22 cellular contexts compared by ENCODE assay signal in genomic region chr16:88885693-88886253, GRCh38. TPM values are rescaled to one million over a fixed set of nuclear protein-coding genes. Genes with fewer than 3 reads are reported as not detected.
DNase-seq lines count a peak whose midpoint lies in the region; ATAC-seq, FAIRE-seq and TF ChIP-seq lines count a peak whose summit lies in the region.
"Had no signal": no experiment of that assay in that cellular context is flagged by ENCODE, and none has a peak within 500 bp of the region (broad histone marks: within the 10 kb centered on the region; RNA-seq: fewer than 3 reads in every experiment).

No MANE protein-coding gene starts in this region.

- H2AFZ ChIP-seq in K562 (ENCODE audit: low read depth, low read length), result no peak overlapping the region

- no peak overlapping the region; a peak in 1 of 4 replicates for H3K9ac ChIP-seq in K562 (ENCODE audit: insufficient read depth in 1 of 2, low read depth in 2 of 2, low read length in 2 of 2)

- 90 to 100% (median 90%) methylated on average over 2 to 27 of the region's 27 CpGs; no CpG with 5 or more reads in 1 of the 4 donors for WGBS in heart left ventricle, 4 donors
- WGBS in K562 (ENCODE audit: insufficient coverage, low coverage, missing lambda C conversion rate), result 96% methylated on average over 15 of the region's 27 CpGs

- H3K4me1 ChIP-seq in heart left ventricle, result peaks cover 0 to 51% (median 28%) of the 10 kb centered on the region in 12 donors
- peaks cover 0 to 81% of the 10 kb centered on the region in 2 experiments; a peak in 3 of 5 replicates for H3K4me1 ChIP-seq in K562 (replicated peaks in 1 of 2; ENCODE audit: control insufficient read depth in 2 of 2, insufficient read depth in 2 of 2, low read length in 2 of 2)
- peaks cover 4% of the 10 kb centered on the region for H3K4me1 ChIP-seq in upper lobe of right lung

- H3K79me2 ChIP-seq in K562 (ENCODE audit: control insufficient read depth, insufficient read depth, low read length), result peaks cover 23% of the 10 kb centered on the region

- intact Hi-C loops in heart left ventricle (cut with DNase I) (loop anchor here in 7 of 10 donors (1.0 to 5.0 kb wide), 8 partner anchors 28 to 55 kb away; partner anchors contain the start of genes TRAPPC2L (in 2 of the 7) and GALNS (in 1 of the 7)), Right ventricle myocardium superior (cut with DNase I) (loop anchor here (10.0 kb wide), 1 partner anchor 49 kb away; no protein-coding TSS in a partner anchor), K562 (cut with micrococcal nuclease) (no loop called here), upper lobe of right lung (cut with DNase I) (no loop called here)

- no peaks in the 10 kb centered on the region for H4K20me1 ChIP-seq in K562 (replicated peaks; ENCODE audit: control insufficient read depth, insufficient read depth, low read length)

- in situ Hi-C loops in K562 (cut with MboI), result no loop called here

- H3K27ac ChIP-seq in heart left ventricle (peak overlapping the region in 10 of 12 donors; percentile 24 to 94 (median 76)), K562 (ENCODE audit: extremely low read depth, low read depth, low read length) (no peak overlapping the region), upper lobe of right lung (peak overlapping the region; percentile 72)
- H3K27ac ChIP-seq: 22Rv1 had no signal

- ATAC-seq in heart left ventricle (no peak), Right ventricle myocardium superior (ENCODE audit: poor library complexity) (no peak), K562 (no peak), omental fat pad (ENCODE audit: low FRiP score) (peak; percentile 10), upper lobe of right lung (no peak), HG03442 (IDR thresholded peaks at IDR 0.05; ENCODE audit: unreplicated experiment) (no peak), HG02970 (IDR thresholded peaks at IDR 0.05; ENCODE audit: low FRiP score, unreplicated experiment) (no peak)
- ATAC-seq: CD8-positive, alpha-beta T cell; Panc1; SK-N-SH treated with all-trans-retinoic acid at 6 μM for 48 hours had no signal

- TF ChIP-seq CTCF in heart left ventricle (IDR thresholded peaks at IDR 0.05), result no peak
- TF ChIP-seq CTCF in K562 (IDR thresholded peaks at IDR 0.05 in 2 of 3, conservative IDR thresholded peaks at IDR 0.05 in 1 of 3; ENCODE audit: insufficient read depth in 2 of 3, low read depth in 1 of 3, low read length in 3 of 3), result no peak
- no peak for TF ChIP-seq CTCF in omental fat pad (IDR thresholded peaks at IDR 0.05)
- TF ChIP-seq CTCF in upper lobe of right lung (IDR thresholded peaks at IDR 0.05), result no peak

- TF ChIP-seq POLR2A in heart left ventricle (IDR thresholded peaks at IDR 0.05) (no peak), K562 (conservative IDR thresholded peaks at IDR 0.05) (no peak)

- CTCF ChIA-PET in K562 (lab: Yijun Ruan, JAX; ENCODE audit: low intra/inter-chr PET ratio), result no interaction called here

- H3K9me1 ChIP-seq in K562 (ENCODE audit: control insufficient read depth, insufficient read depth, low read length), result no peaks in the 10 kb centered on the region

- TF ChIP-seq EP300 in K562 (IDR thresholded peaks at IDR 0.05; ENCODE audit: low read length), result no peak

- no peak overlapping the region for H3K4me3 ChIP-seq in heart left ventricle
- H3K4me3 ChIP-seq in K562, result no peak overlapping the region
- H3K4me3 ChIP-seq in upper lobe of right lung, result no peak overlapping the region

- H3K9me3 ChIP-seq in heart left ventricle (no peaks in the 10 kb centered on the region), K562 (replicated peaks; ENCODE audit: control insufficient read depth, insufficient read depth, low read depth, low read length) (peaks cover 16% of the 10 kb centered on the region), upper lobe of right lung (no peaks in the 10 kb centered on the region)

- POLR2A ChIA-PET in K562 (lab: Yijun Ruan, JAX), result interaction anchor here (0.6 to 1.2 kb wide), 2 partner anchors 17 to 275 kb away, joined by 3 read pairs; no protein-coding TSS in a partner anchor

- no peak for TF ChIP-seq RAD21 in K562 (CRISPR knock-in tag; conservative IDR thresholded peaks at IDR 0.05 in 1 of 2, IDR thresholded peaks at IDR 0.05 in 1 of 2)

- no peak for FAIRE-seq in K562 (lab: Jason Lieb, UNC)
- FAIRE-seq: G401.6, GM18507, H54 had no signal

- H3K36me3 ChIP-seq in heart left ventricle (peaks cover 0 to 54% (median 24%) of the 10 kb centered on the region in 9 donors), K562 (ENCODE audit: control insufficient read depth, insufficient read depth, low read length) (peaks cover 95% of the 10 kb centered on the region), upper lobe of right lung (peaks cover 11% of the 10 kb centered on the region)

- no TSS peak for BruUV-seq in K562 (replicated peaks; lab: Mats Ljungman, UMichigan)

- no peak overlapping the region for H3K4me2 ChIP-seq in K562 (ENCODE audit: insufficient read depth, low read length)

- DNase-seq in heart left ventricle, result no peak
- DNase-seq in Right ventricle myocardium superior, result no peak
- no peak for DNase-seq in K562 (ENCODE audit: extremely low read depth in 1 of 4, low spot score in 3 of 4)
- DNase-seq in omental fat pad (ENCODE audit: low spot score), result no peak
- DNase-seq in upper lobe of right lung, result no peak
- DNase-seq in cortex of kidney (lab: John Stamatoyannopoulos, UW), result no peak
- DNase-seq: ACHN; CD8-positive, alpha-beta T cell; KBM-7; MM.1S; NCI-H1092; NCI-H1436 treated with DMSO at 0.1 percent for 48 hours; NCI-H1930 had no signal

- peaks cover 0 to 7% (median 0%) of the 10 kb centered on the region in 9 donors for H3K27me3 ChIP-seq in heart left ventricle
- H3K27me3 ChIP-seq in K562 (ENCODE audit: control insufficient read depth in 2 of 2, insufficient read depth in 2 of 2, low read length in 2 of 2), result no peaks in the 10 kb centered on the region
- H3K27me3 ChIP-seq in upper lobe of right lung, result no peaks in the 10 kb centered on the region

RNA-seq across cellular contexts. Expression of gene PABPN1L, which starts 19.3 kb away (rescaled TPM):
- total RNA-seq in heart left ventricle (not detected), Right ventricle myocardium superior (not detected), K562 (2014; rRNA removed) (0.32 TPM in 1 of 2 replicates, not detected in the other), K562 (2014; rRNA removed; fragmentation: Illumina TruSeq; extraction: Trizol) (not detected in 2 replicates), K562 (2015; rRNA removed; fragmentation: Illumina TruSeq; extraction: Trizol) (0.19 TPM in 1 of 2 replicates, not detected in the other), K562 (2021) (0.29 TPM in 1 of 2 replicates, not detected in the other), omental fat pad (not detected), upper lobe of right lung (not detected)
- polyA plus RNA-seq in heart left ventricle (not detected), K562 (2011; rRNA removed) (not detected in 2 replicates), K562 (2014; fragmentation: Illumina TruSeq; extraction: Trizol) (not detected in 2 replicates), K562 (2014; fragmentation: Nextera tagmentation; extraction: Ambion mirVana) (not detected), K562 (2014; rRNA removed) (0.11 TPM in 1 of 2 replicates, not detected in the other)
- total RNA-seq in K562 (2011; cell fraction: chromatin; rRNA removed; ENCODE audit: low replicate concordance), result 0.46 and 2.2 TPM in 2 replicates
- 0.26 and 0.50 TPM in 2 replicates for total RNA-seq in K562 (2011; cell fraction: nucleolus; rRNA removed)
- total RNA-seq in K562 (2011; cell fraction: nucleoplasm; rRNA removed), result 0.29 and 0.99 TPM in 2 replicates
- not detected in 2 replicates for polyA plus RNA-seq in K562 (2011; cell fraction: cytosol; rRNA removed)
- 0.55 and 0.58 TPM in 2 replicates for polyA plus RNA-seq in K562 (2011; cell fraction: nucleus; rRNA removed)
- 0.29 and 0.71 TPM in 2 replicates for polyA plus RNA-seq in K562 (2012)
- not detected in 2 replicates for polyA minus RNA-seq in K562 (2011; rRNA and poly(A)+ RNA removed)
- polyA minus RNA-seq in K562 (2011; cell fraction: cytosol; rRNA and poly(A)+ RNA removed), result not detected in 2 replicates
- polyA minus RNA-seq in K562 (2011; cell fraction: nucleus; rRNA and poly(A)+ RNA removed), result not detected in 2 replicates
- total RNA-seq: CD8-positive, alpha-beta T cell; NCI-H460 had no signal

RNA-seq across cellular contexts. Expression of gene TRAPPC2L, which starts 28.8 kb away (rescaled TPM):
- total RNA-seq in heart left ventricle (10 to 100 TPM; 20.3 to 65.7 (median 44.2) TPM), Right ventricle myocardium superior (53.0 TPM), K562 (2014; rRNA removed) (60.4 and 77.5 TPM in 2 replicates), K562 (2014; rRNA removed; fragmentation: Illumina TruSeq; extraction: Trizol) (92.6 and 126 TPM in 2 replicates), K562 (2015; rRNA removed; fragmentation: Illumina TruSeq; extraction: Trizol) (61.1 and 69.1 TPM in 2 replicates), K562 (2021) (89.1 and 92.6 TPM in 2 replicates), omental fat pad (10 to 100 TPM; 25.3 to 49.4 (median 39.7) TPM), upper lobe of right lung (43.9 TPM)
- polyA plus RNA-seq in heart left ventricle (10 to 100 TPM; 30.3 to 51.3 TPM), K562 (2011; rRNA removed) (124 and 163 TPM in 2 replicates), K562 (2014; fragmentation: Illumina TruSeq; extraction: Trizol) (97.5 and 104 TPM in 2 replicates), K562 (2014; fragmentation: Nextera tagmentation; extraction: Ambion mirVana) (100 to 1,000 TPM; 345 to 398 TPM), K562 (2014; rRNA removed) (92.4 and 99.1 TPM in 2 replicates)
- total RNA-seq in K562 (2011; cell fraction: chromatin; rRNA removed; ENCODE audit: low replicate concordance), result 43.1 and 83.7 TPM in 2 replicates
- total RNA-seq in K562 (2011; cell fraction: nucleolus; rRNA removed), result 64.3 and 69.7 TPM in 2 replicates
- 53.0 and 53.7 TPM in 2 replicates for total RNA-seq in K562 (2011; cell fraction: nucleoplasm; rRNA removed)
- 94.2 and 150 TPM in 2 replicates for polyA plus RNA-seq in K562 (2011; cell fraction: cytosol; rRNA removed)
- 96.2 and 120 TPM in 2 replicates for polyA plus RNA-seq in K562 (2011; cell fraction: nucleus; rRNA removed)
- 69.9 and 168 TPM in 2 replicates for polyA plus RNA-seq in K562 (2012)
- 28.3 and 55.3 TPM in 2 replicates for polyA minus RNA-seq in K562 (2011; rRNA and poly(A)+ RNA removed)
- 24.9 and 30.9 TPM in 2 replicates for polyA minus RNA-seq in K562 (2011; cell fraction: cytosol; rRNA and poly(A)+ RNA removed)
- 30.4 and 33.3 TPM in 2 replicates for polyA minus RNA-seq in K562 (2011; cell fraction: nucleus; rRNA and poly(A)+ RNA removed)

RNA-seq across cellular contexts. Expression of gene GALNS, which starts 29.0 kb away (rescaled TPM):
- total RNA-seq in heart left ventricle (10 to 100 TPM; 10.7 to 22.7 (median 13.3) TPM), Right ventricle myocardium superior (15.9 TPM), K562 (2014; rRNA removed) (3.4 and 5.4 TPM in 2 replicates), K562 (2014; rRNA removed; fragmentation: Illumina TruSeq; extraction: Trizol) (2.4 and 4.1 TPM in 2 replicates), K562 (2015; rRNA removed; fragmentation: Illumina TruSeq; extraction: Trizol) (5.6 and 5.9 TPM in 2 replicates), K562 (2021) (12.3 and 13.2 TPM in 2 replicates), omental fat pad (10 to 100 TPM; 15.0 to 32.0 (median 23.4) TPM), upper lobe of right lung (32.8 TPM)
- polyA plus RNA-seq in heart left ventricle (10 to 100 TPM; 14.1 to 16.4 TPM), K562 (2011; rRNA removed) (3.9 and 4.3 TPM in 2 replicates), K562 (2014; fragmentation: Illumina TruSeq; extraction: Trizol) (6.0 and 7.0 TPM in 2 replicates), K562 (2014; fragmentation: Nextera tagmentation; extraction: Ambion mirVana) (under 1 TPM; 0.38 to 0.63 TPM), K562 (2014; rRNA removed) (6.7 and 8.6 TPM in 2 replicates)
- 69.8 and 180 TPM in 2 replicates for total RNA-seq in K562 (2011; cell fraction: chromatin; rRNA removed; ENCODE audit: low replicate concordance)
- total RNA-seq in K562 (2011; cell fraction: nucleolus; rRNA removed), result 70.5 and 71.6 TPM in 2 replicates
- 50.8 and 56.2 TPM in 2 replicates for total RNA-seq in K562 (2011; cell fraction: nucleoplasm; rRNA removed)
- polyA plus RNA-seq in K562 (2011; cell fraction: cytosol; rRNA removed), result 3.9 and 9.1 TPM in 2 replicates
- polyA plus RNA-seq in K562 (2011; cell fraction: nucleus; rRNA removed), result 20.2 and 34.5 TPM in 2 replicates
- 11.1 and 16.0 TPM in 2 replicates for polyA plus RNA-seq in K562 (2012)
- polyA minus RNA-seq in K562 (2011; rRNA and poly(A)+ RNA removed), result 1.9 and 3.7 TPM in 2 replicates
- polyA minus RNA-seq in K562 (2011; cell fraction: cytosol; rRNA and poly(A)+ RNA removed), result 3.2 and 3.3 TPM in 2 replicates
- polyA minus RNA-seq in K562 (2011; cell fraction: nucleus; rRNA and poly(A)+ RNA removed), result 7.0 and 7.8 TPM in 2 replicates

Comparison
In these comparisons a context has a peak if more than half of its experiments do, and no peak if none do; other contexts are left out.
1. intact Hi-C loops: an anchor here in heart left ventricle (1.0 to 5.0 kb wide) and Right ventricle myocardium superior (10.0 kb wide); none called in K562 and upper lobe of right lung.